ENCODE assay signal across 11 cellular contexts in the genomic region with DNA sequence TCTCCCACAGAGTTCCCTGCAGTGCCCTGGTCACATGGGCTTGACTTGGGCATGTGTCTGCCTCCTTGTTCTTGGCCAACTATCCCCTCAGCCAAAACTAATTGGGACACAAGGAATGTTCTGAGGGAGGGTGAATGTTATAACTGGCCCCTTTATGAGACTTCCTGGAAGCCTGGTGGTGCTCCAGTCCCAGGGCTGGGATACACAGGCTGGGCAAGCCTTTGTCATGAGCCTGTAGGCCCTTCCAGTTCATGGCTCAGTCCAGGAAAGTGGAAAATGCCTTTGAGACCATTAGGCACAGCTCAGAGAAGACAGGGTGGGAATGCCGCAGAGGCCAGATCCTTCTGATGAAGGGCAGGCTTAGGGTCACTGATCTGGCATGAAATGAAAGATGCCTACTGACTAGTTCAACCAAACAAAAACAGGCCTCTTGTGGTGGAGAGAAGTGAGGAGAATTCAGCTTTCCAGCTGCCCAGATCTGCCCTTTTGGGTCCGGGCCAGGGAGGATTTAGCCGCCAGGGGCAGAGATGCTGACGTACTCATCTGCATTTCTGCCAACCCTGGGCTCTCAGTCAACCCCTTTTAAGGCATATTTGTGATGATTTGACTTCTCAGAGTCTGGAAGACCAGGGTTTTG.
DNase-seq lines count a peak whose midpoint lies in the region; ATAC-seq and TF ChIP-seq lines count a peak whose summit lies in the region.
"Had no signal": no experiment of that assay in that cellular context is flagged by ENCODE, and none has a peak within 500 bp of the region (broad histone marks: within the 10 kb centered on the region; RNA-seq: fewer than 3 reads in every experiment).

No MANE protein-coding gene starts in this region.

- no peaks in the 10 kb centered on the region for H3K36me3 ChIP-seq in gastroesophageal sphincter
- H3K36me3 ChIP-seq: BLaER1 had no signal

- DNase-seq in AG20443 (ENCODE audit: low spot score) (peak; percentile 80), amygdala (lab: John Stamatoyannopoulos, UW) (peak in 52 of 56 donors; percentile 2 to 93 (median 62)), posterior cingulate gyrus (peak; percentile 35 to 91 (median 60)), DMS79 treated with DMSO at 0.1 percent for 48 hours (lab: John Stamatoyannopoulos, UW) (no peak), germinal center (ENCODE audit: low spot score) (no peak), NCI-H1048 (lab: John Stamatoyannopoulos, UW) (no peak)
- no peak for DNase-seq in stimulated activated naive CD4-positive, alpha-beta T cell (lab: John Stamatoyannopoulos, UW)
- DNase-seq: activated CD8-positive, alpha-beta T cell treated with anti-CD3 and anti-CD28 coated beads for 36 hours; stimulated activated CD8-positive, alpha-beta memory T cell treated with anti-CD3 and anti-CD28 coated beads, Interleukin-4, amount 100 ng/mL, for 48 hours had no signal

- WGBS in gastroesophageal sphincter (ENCODE audit: low coverage in 1 of 2), 2 donors, result 33 to 51% methylated on average over 1 to 4 of the region's 4 CpGs

- no peak for TF ChIP-seq EP300 in gastroesophageal sphincter (IDR thresholded peaks at IDR 0.05)

- H3K4me1 ChIP-seq in gastroesophageal sphincter, result peaks cover 0 to 21% (median 3%) of the 10 kb centered on the region in 3 donors
- H3K4me1 ChIP-seq: BLaER1 had no signal

- intact Hi-C loops in posterior cingulate gyrus (cut with DNase I), result no loop called here

- no peaks in the 10 kb centered on the region for H3K9me3 ChIP-seq in gastroesophageal sphincter
- H3K9me3 ChIP-seq: BLaER1 had no signal

- TF ChIP-seq POLR2A in gastroesophageal sphincter (IDR thresholded peaks at IDR 0.05), result no peak

- no peaks in the 10 kb centered on the region for H3K27me3 ChIP-seq in gastroesophageal sphincter
- H3K27me3 ChIP-seq: BLaER1 had no signal

- peak in 2 of 4 experiments; percentile 34 to 42 for TF ChIP-seq CTCF in gastroesophageal sphincter (IDR thresholded peaks at IDR 0.05)

- ATAC-seq in gastroesophageal sphincter, result peak; percentile 91
- ATAC-seq: activated CD8-positive, alpha-beta T cell treated with anti-CD3 and anti-CD28 coated beads for 36 hours had no signal

- H3K27ac ChIP-seq in gastroesophageal sphincter, result peak overlapping the region; percentile 48 to 79 (median 64)
- H3K27ac ChIP-seq: BLaER1 had no signal

- no peak overlapping the region for H3K4me3 ChIP-seq in gastroesophageal sphincter
- H3K4me3 ChIP-seq: BLaER1 had no signal

Comparison
In these comparisons a context has a peak if more than half of its experiments do, and no peak if none do; other contexts are left out.
1. DNase-seq: peak in AG20443 (single experiment), amygdala (52 of 56) and posterior cingulate gyrus (10 of 10); none in DMS79 treated with DMSO at 0.1 percent for 48 hours (single experiment), germinal center (single experiment), NCI-H1048 (single experiment) and stimulated activated naive CD4-positive, alpha-beta T cell (0 of 6).